In the genomic region with DNA sequence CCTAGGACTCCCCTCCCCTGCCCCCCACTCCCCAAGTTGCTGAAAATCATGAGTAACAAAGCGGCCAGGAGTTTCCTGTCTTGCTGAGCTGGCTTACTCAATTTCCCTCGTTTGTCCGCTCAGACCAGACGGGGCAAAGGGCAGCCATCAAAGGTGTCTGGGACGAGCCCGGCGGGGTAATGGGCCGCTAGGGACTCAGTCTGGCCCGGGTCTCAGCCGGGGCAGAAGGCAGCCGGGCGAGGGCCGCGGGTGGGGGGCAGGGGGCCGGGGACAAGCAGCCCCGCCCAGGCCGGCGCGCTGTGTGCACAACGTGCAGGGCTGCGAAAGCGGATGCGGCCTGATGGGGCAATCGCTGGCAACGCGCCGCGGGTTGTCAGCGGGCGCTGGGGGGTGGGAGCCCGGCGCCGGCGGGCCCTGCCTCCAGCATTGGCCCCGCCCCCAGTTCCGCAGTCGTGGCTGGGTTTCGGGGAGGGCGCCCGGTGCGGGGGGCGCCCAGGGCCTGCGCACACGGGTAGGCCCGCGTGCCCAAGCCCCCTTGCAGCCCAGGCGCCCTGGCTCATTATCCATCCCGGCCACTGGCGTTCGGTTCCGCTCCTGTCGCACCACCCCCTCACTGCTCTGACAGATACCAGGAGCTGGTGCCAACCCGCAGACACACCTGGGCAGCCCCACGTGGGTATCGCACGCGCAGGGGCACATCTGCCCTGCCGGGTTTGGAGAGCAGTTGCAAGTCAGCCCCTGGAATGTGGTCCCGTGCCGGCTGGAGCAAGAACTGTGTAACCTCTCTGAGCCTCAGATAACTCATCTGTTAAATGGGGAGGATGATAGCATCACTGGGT, we compare ENCODE assay signal across 1 cellular context.
TF ChIP-seq lines count a peak whose summit lies in the region.

No MANE protein-coding gene starts in this region.

TF ChIP-seq in HepG2, 621 proteins besides CTCF, POLR2A, EP300 and RAD21 (continued from another document and continues in another):
- TF ChIP-seq, protein P1, sequence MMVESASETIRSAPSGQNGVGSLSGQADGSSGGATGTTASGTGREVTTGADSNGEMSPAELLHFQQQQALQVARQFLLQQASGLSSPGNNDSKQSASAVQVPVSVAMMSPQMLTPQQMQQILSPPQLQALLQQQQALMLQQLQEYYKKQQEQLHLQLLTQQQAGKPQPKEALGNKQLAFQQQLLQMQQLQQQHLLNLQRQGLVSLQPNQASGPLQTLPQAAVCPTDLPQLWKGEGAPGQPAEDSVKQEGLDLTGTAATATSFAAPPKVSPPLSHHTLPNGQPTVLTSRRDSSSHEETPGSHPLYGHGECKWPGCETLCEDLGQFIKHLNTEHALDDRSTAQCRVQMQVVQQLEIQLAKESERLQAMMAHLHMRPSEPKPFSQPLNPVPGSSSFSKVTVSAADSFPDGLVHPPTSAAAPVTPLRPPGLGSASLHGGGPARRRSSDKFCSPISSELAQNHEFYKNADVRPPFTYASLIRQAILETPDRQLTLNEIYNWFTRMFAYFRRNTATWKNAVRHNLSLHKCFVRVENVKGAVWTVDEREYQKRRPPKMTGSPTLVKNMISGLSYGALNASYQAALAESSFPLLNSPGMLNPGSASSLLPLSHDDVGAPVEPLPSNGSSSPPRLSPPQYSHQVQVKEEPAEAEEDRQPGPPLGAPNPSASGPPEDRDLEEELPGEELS (CRISPR knock-in tag; IDR thresholded peaks at IDR 0.05), result peak; percentile 84
- no peak; the same call in 1 of the 2 replicates for TF ChIP-seq REPIN1 (CRISPR knock-in tag; IDR thresholded peaks at IDR 0.05; ENCODE audit: borderline replicate concordance, low read depth)
- peak in 1 of 2 experiments; percentile 65; a peak in 1 of 4 replicates for TF ChIP-seq KLF16 (CRISPR knock-in tag; IDR thresholded peaks at IDR 0.05)
- TF ChIP-seq, protein P2, sequence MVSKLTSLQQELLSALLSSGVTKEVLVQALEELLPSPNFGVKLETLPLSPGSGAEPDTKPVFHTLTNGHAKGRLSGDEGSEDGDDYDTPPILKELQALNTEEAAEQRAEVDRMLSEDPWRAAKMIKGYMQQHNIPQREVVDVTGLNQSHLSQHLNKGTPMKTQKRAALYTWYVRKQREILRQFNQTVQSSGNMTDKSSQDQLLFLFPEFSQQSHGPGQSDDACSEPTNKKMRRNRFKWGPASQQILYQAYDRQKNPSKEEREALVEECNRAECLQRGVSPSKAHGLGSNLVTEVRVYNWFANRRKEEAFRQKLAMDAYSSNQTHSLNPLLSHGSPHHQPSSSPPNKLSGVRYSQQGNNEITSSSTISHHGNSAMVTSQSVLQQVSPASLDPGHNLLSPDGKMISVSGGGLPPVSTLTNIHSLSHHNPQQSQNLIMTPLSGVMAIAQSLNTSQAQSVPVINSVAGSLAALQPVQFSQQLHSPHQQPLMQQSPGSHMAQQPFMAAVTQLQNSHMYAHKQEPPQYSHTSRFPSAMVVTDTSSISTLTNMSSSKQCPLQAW (CRISPR knock-in tag; IDR thresholded peaks at IDR 0.05), result 0 out of 2 replicates have a peak, but pooled peaks have one; percentile 15
- TF ChIP-seq, protein P3, sequence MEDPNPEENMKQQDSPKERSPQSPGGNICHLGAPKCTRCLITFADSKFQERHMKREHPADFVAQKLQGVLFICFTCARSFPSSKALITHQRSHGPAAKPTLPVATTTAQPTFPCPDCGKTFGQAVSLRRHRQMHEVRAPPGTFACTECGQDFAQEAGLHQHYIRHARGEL (CRISPR knock-in tag; IDR thresholded peaks at IDR 0.05), result no peak
- no peak for TF ChIP-seq AKAP8 (CRISPR knock-in tag; IDR thresholded peaks at IDR 0.05)
- TF ChIP-seq, protein P4, sequence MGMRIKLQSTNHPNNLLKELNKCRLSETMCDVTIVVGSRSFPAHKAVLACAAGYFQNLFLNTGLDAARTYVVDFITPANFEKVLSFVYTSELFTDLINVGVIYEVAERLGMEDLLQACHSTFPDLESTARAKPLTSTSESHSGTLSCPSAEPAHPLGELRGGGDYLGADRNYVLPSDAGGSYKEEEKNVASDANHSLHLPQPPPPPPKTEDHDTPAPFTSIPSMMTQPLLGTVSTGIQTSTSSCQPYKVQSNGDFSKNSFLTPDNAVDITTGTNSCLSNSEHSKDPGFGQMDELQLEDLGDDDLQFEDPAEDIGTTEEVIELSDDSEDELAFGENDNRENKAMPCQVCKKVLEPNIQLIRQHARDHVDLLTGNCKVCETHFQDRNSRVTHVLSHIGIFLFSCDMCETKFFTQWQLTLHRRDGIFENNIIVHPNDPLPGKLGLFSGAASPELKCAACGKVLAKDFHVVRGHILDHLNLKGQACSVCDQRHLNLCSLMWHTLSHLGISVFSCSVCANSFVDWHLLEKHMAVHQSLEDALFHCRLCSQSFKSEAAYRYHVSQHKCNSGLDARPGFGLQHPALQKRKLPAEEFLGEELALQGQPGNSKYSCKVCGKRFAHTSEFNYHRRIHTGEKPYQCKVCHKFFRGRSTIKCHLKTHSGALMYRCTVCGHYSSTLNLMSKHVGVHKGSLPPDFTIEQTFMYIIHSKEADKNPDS (CRISPR knock-in tag; IDR thresholded peaks at IDR 0.05), result peak; percentile 80; the same call in 1 of the 2 replicates
- TF ChIP-seq ZNF563 (CRISPR knock-in tag; IDR thresholded peaks at IDR 0.05), result peak; percentile 41; the same call in 1 of the 2 replicates
- no peak; the same call in none of the 2 replicates for TF ChIP-seq ZNF460 (CRISPR knock-in tag; IDR thresholded peaks at IDR 0.05; ENCODE audit: borderline replicate concordance)
- TF ChIP-seq, protein P5, sequence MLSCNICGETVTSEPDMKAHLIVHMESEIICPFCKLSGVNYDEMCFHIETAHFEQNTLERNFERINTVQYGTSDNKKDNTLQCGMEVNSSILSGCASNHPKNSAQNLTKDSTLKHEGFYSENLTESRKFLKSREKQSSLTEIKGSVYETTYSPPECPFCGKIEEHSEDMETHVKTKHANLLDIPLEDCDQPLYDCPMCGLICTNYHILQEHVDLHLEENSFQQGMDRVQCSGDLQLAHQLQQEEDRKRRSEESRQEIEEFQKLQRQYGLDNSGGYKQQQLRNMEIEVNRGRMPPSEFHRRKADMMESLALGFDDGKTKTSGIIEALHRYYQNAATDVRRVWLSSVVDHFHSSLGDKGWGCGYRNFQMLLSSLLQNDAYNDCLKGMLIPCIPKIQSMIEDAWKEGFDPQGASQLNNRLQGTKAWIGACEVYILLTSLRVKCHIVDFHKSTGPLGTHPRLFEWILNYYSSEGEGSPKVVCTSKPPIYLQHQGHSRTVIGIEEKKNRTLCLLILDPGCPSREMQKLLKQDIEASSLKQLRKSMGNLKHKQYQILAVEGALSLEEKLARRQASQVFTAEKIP (CRISPR knock-in tag; IDR thresholded peaks at IDR 0.05; ENCODE audit: borderline replicate concordance), result no peak
- peak; percentile 39 for TF ChIP-seq NR2F6 (IDR thresholded peaks at IDR 0.05)
- peak; percentile 81 for TF ChIP-seq NR2F6 (CRISPR knock-in tag; IDR thresholded peaks at IDR 0.05)
- peak; percentile 77 for TF ChIP-seq ZNF746 (CRISPR knock-in tag; IDR thresholded peaks at IDR 0.05)
- no peak for TF ChIP-seq NFYB (CRISPR knock-in tag; IDR thresholded peaks at IDR 0.05)
- TF ChIP-seq CBX1 (IDR thresholded peaks at IDR 0.05; ENCODE audit: low read depth), result peak; percentile 54
- peak; percentile 54; the same call in 1 of the 2 replicates for TF ChIP-seq ZFP1 (CRISPR knock-in tag; IDR thresholded peaks at IDR 0.05)
- TF ChIP-seq MZF1 (CRISPR knock-in tag; IDR thresholded peaks at IDR 0.05; ENCODE audit: borderline replicate concordance), result no peak
- TF ChIP-seq, protein P6, sequence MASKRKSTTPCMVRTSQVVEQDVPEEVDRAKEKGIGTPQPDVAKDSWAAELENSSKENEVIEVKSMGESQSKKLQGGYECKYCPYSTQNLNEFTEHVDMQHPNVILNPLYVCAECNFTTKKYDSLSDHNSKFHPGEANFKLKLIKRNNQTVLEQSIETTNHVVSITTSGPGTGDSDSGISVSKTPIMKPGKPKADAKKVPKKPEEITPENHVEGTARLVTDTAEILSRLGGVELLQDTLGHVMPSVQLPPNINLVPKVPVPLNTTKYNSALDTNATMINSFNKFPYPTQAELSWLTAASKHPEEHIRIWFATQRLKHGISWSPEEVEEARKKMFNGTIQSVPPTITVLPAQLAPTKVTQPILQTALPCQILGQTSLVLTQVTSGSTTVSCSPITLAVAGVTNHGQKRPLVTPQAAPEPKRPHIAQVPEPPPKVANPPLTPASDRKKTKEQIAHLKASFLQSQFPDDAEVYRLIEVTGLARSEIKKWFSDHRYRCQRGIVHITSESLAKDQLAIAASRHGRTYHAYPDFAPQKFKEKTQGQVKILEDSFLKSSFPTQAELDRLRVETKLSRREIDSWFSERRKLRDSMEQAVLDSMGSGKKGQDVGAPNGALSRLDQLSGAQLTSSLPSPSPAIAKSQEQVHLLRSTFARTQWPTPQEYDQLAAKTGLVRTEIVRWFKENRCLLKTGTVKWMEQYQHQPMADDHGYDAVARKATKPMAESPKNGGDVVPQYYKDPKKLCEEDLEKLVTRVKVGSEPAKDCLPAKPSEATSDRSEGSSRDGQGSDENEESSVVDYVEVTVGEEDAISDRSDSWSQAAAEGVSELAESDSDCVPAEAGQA (IDR thresholded peaks at IDR 0.05; ENCODE audit: low read depth), result no peak
- TF ChIP-seq, protein P6 (CRISPR knock-in tag; IDR thresholded peaks at IDR 0.05; ENCODE audit: borderline replicate concordance), result no peak
- TF ChIP-seq TARDBP (CRISPR knock-in tag; IDR thresholded peaks at IDR 0.05), result peak; percentile 69; the same call in 1 of the 2 replicates
- TF ChIP-seq, protein P7, sequence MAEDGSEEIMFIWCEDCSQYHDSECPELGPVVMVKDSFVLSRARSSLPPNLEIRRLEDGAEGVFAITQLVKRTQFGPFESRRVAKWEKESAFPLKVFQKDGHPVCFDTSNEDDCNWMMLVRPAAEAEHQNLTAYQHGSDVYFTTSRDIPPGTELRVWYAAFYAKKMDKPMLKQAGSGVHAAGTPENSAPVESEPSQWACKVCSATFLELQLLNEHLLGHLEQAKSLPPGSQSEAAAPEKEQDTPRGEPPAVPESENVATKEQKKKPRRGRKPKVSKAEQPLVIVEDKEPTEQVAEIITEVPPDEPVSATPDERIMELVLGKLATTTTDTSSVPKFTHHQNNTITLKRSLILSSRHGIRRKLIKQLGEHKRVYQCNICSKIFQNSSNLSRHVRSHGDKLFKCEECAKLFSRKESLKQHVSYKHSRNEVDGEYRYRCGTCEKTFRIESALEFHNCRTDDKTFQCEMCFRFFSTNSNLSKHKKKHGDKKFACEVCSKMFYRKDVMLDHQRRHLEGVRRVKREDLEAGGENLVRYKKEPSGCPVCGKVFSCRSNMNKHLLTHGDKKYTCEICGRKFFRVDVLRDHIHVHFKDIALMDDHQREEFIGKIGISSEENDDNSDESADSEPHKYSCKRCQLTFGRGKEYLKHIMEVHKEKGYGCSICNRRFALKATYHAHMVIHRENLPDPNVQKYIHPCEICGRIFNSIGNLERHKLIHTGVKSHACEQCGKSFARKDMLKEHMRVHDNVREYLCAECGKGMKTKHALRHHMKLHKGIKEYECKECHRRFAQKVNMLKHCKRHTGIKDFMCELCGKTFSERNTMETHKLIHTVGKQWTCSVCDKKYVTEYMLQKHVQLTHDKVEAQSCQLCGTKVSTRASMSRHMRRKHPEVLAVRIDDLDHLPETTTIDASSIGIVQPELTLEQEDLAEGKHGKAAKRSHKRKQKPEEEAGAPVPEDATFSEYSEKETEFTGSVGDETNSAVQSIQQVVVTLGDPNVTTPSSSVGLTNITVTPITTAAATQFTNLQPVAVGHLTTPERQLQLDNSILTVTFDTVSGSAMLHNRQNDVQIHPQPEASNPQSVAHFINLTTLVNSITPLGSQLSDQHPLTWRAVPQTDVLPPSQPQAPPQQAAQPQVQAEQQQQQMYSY (CRISPR knock-in tag; IDR thresholded peaks at IDR 0.05), result 0 out of 2 replicates have a peak, but pooled peaks have one; percentile 42
- peak; percentile 81 for TF ChIP-seq ZNF451 (CRISPR knock-in tag; IDR thresholded peaks at IDR 0.05)
- no peak; the same call in 1 of the 2 replicates for TF ChIP-seq ZNF607 (CRISPR knock-in tag; IDR thresholded peaks at IDR 0.05; ENCODE audit: borderline replicate concordance)
- TF ChIP-seq HDAC6 (IDR thresholded peaks at IDR 0.05; ENCODE audit: low read depth, low read length), result no peak; the same call in 1 of the 2 replicates
- peak; percentile 68; the same call in 1 of the 2 replicates for TF ChIP-seq MTF2 (CRISPR knock-in tag; IDR thresholded peaks at IDR 0.05; ENCODE audit: borderline replicate concordance)
- no peak for TF ChIP-seq JUN (CRISPR knock-in tag; IDR thresholded peaks at IDR 0.05)
- TF ChIP-seq RBFOX2 (IDR thresholded peaks at IDR 0.05; ENCODE audit: low read depth, low read length), result peak; percentile 96
- no peak for TF ChIP-seq ZNF263 (CRISPR knock-in tag; IDR thresholded peaks at IDR 0.05)
- TF ChIP-seq ZNF652 (CRISPR knock-in tag; IDR thresholded peaks at IDR 0.05; ENCODE audit: borderline replicate concordance, low read depth), result no peak
- TF ChIP-seq, protein P8, sequence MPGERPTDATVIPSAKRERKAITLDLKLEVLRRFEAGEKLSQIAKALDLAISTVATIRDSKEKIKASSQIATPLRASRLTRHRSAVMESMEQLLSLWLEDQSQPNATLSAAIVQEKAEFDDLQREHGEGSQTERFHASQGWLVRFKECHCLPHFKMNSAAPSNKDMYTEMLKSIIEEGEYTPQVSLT (CRISPR knock-in tag; IDR thresholded peaks at IDR 0.05; ENCODE audit: borderline replicate concordance, low read depth), result no peak
- TF ChIP-seq NCOA1 (CRISPR knock-in tag; IDR thresholded peaks at IDR 0.05), result no peak
- peak; percentile 25 for TF ChIP-seq SRSF1 (optimal IDR thresholded peaks at IDR 0.05; ENCODE audit: low read depth, low read length)
- TF ChIP-seq ZKSCAN5 (CRISPR knock-in tag; IDR thresholded peaks at IDR 0.05), result no peak
- TF ChIP-seq KLF12 (CRISPR knock-in tag; IDR thresholded peaks at IDR 0.05; ENCODE audit: borderline replicate concordance), result peak; percentile 34; the same call in 1 of the 2 replicates
